Comparison of ENCODE assay signal across 12 cellular contexts in the genomic region with DNA sequence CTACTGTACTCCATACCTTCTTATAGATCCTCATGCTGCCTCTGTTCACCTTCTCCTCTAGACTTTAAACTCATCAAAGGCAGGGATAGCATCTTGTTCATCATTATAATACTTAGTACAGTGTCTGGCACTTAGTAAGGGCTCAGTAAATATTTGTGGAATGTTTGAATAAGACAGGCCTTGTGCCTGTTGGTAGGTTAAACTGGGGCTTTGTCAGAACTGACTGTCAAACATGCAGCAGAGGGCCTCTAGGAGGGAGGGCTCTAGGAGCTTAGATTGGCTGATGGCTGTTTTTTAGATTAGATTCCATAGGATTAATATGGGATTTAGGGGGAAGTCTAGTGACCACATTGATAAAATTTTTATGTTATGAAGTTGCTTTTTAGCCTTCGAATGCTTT.
A peak's percentile ranks its signal among the peaks of the same experiment; 100 is the strongest.
DNase-seq lines count a peak whose midpoint lies in the region; ATAC-seq and TF ChIP-seq lines count a peak whose summit lies in the region.
"Had no signal": no experiment of that assay in that cellular context is flagged by ENCODE, and none has a peak within 500 bp of the region (broad histone marks: within the 10 kb centered on the region; RNA-seq: fewer than 3 reads in every experiment).

No MANE protein-coding gene starts in this region.

- peaks cover 0 to 19% of the 10 kb centered on the region in 2 donors for H3K4me1 ChIP-seq in ascending aorta
- H3K4me1 ChIP-seq in thoracic aorta (ENCODE audit: control insufficient read depth in 1 of 2, low read depth in 2 of 2): peaks cover 32 to 58% of the 10 kb centered on the region in 2 donors
- peaks cover 4 to 56% (median 21%) of the 10 kb centered on the region in 12 donors for H3K4me1 ChIP-seq in heart left ventricle

- no peak for DNase-seq in activated naive CD4-positive, alpha-beta T cell treated with anti-CD3 and anti-CD28 coated beads, Interleukin-2, amount 10 ng/mL, durations not matched to agents 7 days and 5 days
- no peak for DNase-seq in activated naive CD4-positive, alpha-beta T cell treated with anti-CD3 and anti-CD28 coated beads for 36 hours
- DNase-seq in ascending aorta (ENCODE audit: low spot score in 2 of 2) (no peak), hepatic stellate cell (ENCODE audit: low spot score) (peak; percentile 20), thoracic aorta (ENCODE audit: low spot score) (no peak), heart left ventricle (no peak)
- no peak for DNase-seq in stimulated activated CD4-positive, alpha-beta T cell treated with anti-CD3 and anti-CD28 coated beads, Interleukin-1b, Interleukin-23, amount 100 ng/mL, for 48 hours
- DNase-seq: activated CD4-positive, alpha-beta memory T cell treated with anti-CD3 and anti-CD28 coated beads for 36 hours; NCI-H1092 treated with DMSO at 0.1 percent for 48 hours; NCI-H2171; NK-92 treated with Interleukin-12 subunit alpha and Interleukin-12 subunit beta, amount 100 ng/mL, for 24 hours had no signal

- TF ChIP-seq POLR2A in heart left ventricle (IDR thresholded peaks at IDR 0.05): no peak

- H3K4me1 Mint-ChIP-seq in activated naive CD4-positive, alpha-beta T cell treated with anti-CD3 and anti-CD28 coated beads, Interleukin-2, amount 10 ng/mL, durations not matched to agents 7 days and 5 days: peaks cover 23% of the 10 kb centered on the region
- peaks cover 10% of the 10 kb centered on the region for H3K4me1 Mint-ChIP-seq in activated naive CD4-positive, alpha-beta T cell treated with anti-CD3 and anti-CD28 coated beads for 36 hours (ENCODE audit: low read depth)

- TF ChIP-seq CTCF in ascending aorta (IDR thresholded peaks at IDR 0.05): no peak
- no peak for TF ChIP-seq CTCF in thoracic aorta (IDR thresholded peaks at IDR 0.05)
- TF ChIP-seq CTCF in heart left ventricle (IDR thresholded peaks at IDR 0.05): no peak

- H3K36me3 ChIP-seq in ascending aorta (peaks cover 0 to 3% of the 10 kb centered on the region in 2 donors), thoracic aorta (no peaks in the 10 kb centered on the region), heart left ventricle (peaks cover 0 to 50% (median 9%) of the 10 kb centered on the region in 9 donors)

- no peak for ATAC-seq in thoracic aorta (ENCODE audit: insufficient number of reproducible peaks, low FRiP score, low read depth)
- ATAC-seq in HG03571 (IDR thresholded peaks at IDR 0.05; ENCODE audit: unreplicated experiment): no peak
- ATAC-seq in heart left ventricle: no peak

- H3K4me3 Mint-ChIP-seq in activated naive CD4-positive, alpha-beta T cell treated with anti-CD3 and anti-CD28 coated beads, Interleukin-2, amount 10 ng/mL, durations not matched to agents 7 days and 5 days: no peak overlapping the region
- no peak overlapping the region for H3K4me3 Mint-ChIP-seq in activated naive CD4-positive, alpha-beta T cell treated with anti-CD3 and anti-CD28 coated beads for 36 hours
- H3K4me3 Mint-ChIP-seq: activated CD4-positive, alpha-beta memory T cell treated with anti-CD3 and anti-CD28 coated beads for 36 hours had no signal

- H3K36me3 Mint-ChIP-seq in activated naive CD4-positive, alpha-beta T cell treated with anti-CD3 and anti-CD28 coated beads, Interleukin-2, amount 10 ng/mL, durations not matched to agents 7 days and 5 days: peaks cover 69% of the 10 kb centered on the region
- peaks cover 63% of the 10 kb centered on the region for H3K36me3 Mint-ChIP-seq in activated naive CD4-positive, alpha-beta T cell treated with anti-CD3 and anti-CD28 coated beads for 36 hours (ENCODE audit: low read depth)

- H3K4me3 ChIP-seq in ascending aorta (no peak overlapping the region), thoracic aorta (no peak overlapping the region), heart left ventricle (no peak overlapping the region)

- no peaks in the 10 kb centered on the region for H3K27me3 ChIP-seq in ascending aorta
- H3K27me3 ChIP-seq in thoracic aorta (replicated peaks; ENCODE audit: insufficient read depth): no peaks in the 10 kb centered on the region
- no peaks in the 10 kb centered on the region for H3K27me3 ChIP-seq in heart left ventricle

- WGBS in heart left ventricle, 4 donors: 78 to 93% (median 91%) methylated on average over 1 of the region's 1 CpG

- H3K27ac ChIP-seq in ascending aorta (peak overlapping the region; percentile 56 to 67), thoracic aorta (peak overlapping the region; percentile 44 to 56), heart left ventricle (peak overlapping the region in 2 of 12 donors; percentile 2 to 7)

- CTCF ChIA-PET in activated naive CD4-positive, alpha-beta T cell treated with anti-CD3 and anti-CD28 coated beads, Interleukin-2, amount 10 ng/mL, durations not matched to agents 7 days and 5 days (lab: Charles Lee): interaction anchor here (1.7 kb wide), 1 partner anchor 9 kb away, joined by 3 read pairs; no protein-coding TSS in a partner anchor
- CTCF ChIA-PET in activated naive CD4-positive, alpha-beta T cell treated with anti-CD3 and anti-CD28 coated beads for 36 hours (lab: Charles Lee): no interaction called here

- no peaks in the 10 kb centered on the region for H3K27me3 Mint-ChIP-seq in activated naive CD4-positive, alpha-beta T cell treated with anti-CD3 and anti-CD28 coated beads, Interleukin-2, amount 10 ng/mL, durations not matched to agents 7 days and 5 days
- H3K27me3 Mint-ChIP-seq in activated naive CD4-positive, alpha-beta T cell treated with anti-CD3 and anti-CD28 coated beads for 36 hours (ENCODE audit: low read depth): no peaks in the 10 kb centered on the region
- H3K27me3 Mint-ChIP-seq: activated CD4-positive, alpha-beta memory T cell treated with anti-CD3 and anti-CD28 coated beads for 36 hours had no signal

- H3K27ac Mint-ChIP-seq in activated naive CD4-positive, alpha-beta T cell treated with anti-CD3 and anti-CD28 coated beads, Interleukin-2, amount 10 ng/mL, durations not matched to agents 7 days and 5 days: peak overlapping the region; percentile 3
- no peak overlapping the region for H3K27ac Mint-ChIP-seq in activated naive CD4-positive, alpha-beta T cell treated with anti-CD3 and anti-CD28 coated beads for 36 hours
- H3K27ac Mint-ChIP-seq: activated CD4-positive, alpha-beta memory T cell treated with anti-CD3 and anti-CD28 coated beads for 36 hours had no signal

- H3K9me3 ChIP-seq in ascending aorta: peaks cover 0 to 8% of the 10 kb centered on the region in 2 donors
- peaks cover 5% of the 10 kb centered on the region for H3K9me3 ChIP-seq in thoracic aorta
- H3K9me3 ChIP-seq in heart left ventricle: peaks cover 0 to 13% (median 4%) of the 10 kb centered on the region in 12 donors

- intact Hi-C loops in activated naive CD4-positive, alpha-beta T cell treated with anti-CD3 and anti-CD28 coated beads for 36 hours (cut with micrococcal nuclease): no loop called here
- intact Hi-C loops in ascending aorta (cut with DNase I): no loop called here
- intact Hi-C loops in heart left ventricle (cut with DNase I): no loop called here

- H3K9me3 Mint-ChIP-seq in activated naive CD4-positive, alpha-beta T cell treated with anti-CD3 and anti-CD28 coated beads, Interleukin-2, amount 10 ng/mL, durations not matched to agents 7 days and 5 days: peaks cover 10% of the 10 kb centered on the region
- peaks cover 10% of the 10 kb centered on the region for H3K9me3 Mint-ChIP-seq in activated naive CD4-positive, alpha-beta T cell treated with anti-CD3 and anti-CD28 coated beads for 36 hours
